ENCODE assay signal across 9 cellular contexts in genomic region chr1:154944422-154945159, GRCh38. TPM values are rescaled to one million over a fixed set of nuclear protein-coding genes. Genes with fewer than 3 reads are reported as not detected.
A peak's percentile ranks its signal among the peaks of the same experiment; 100 is the strongest.
DNase-seq lines count a peak whose midpoint lies in the region; ATAC-seq and TF ChIP-seq lines count a peak whose summit lies in the region.
"Had no signal": no experiment of that assay in that cellular context is flagged by ENCODE, and none has a peak within 500 bp of the region (broad histone marks: within the 10 kb centered on the region; RNA-seq: fewer than 3 reads in every experiment).

No MANE protein-coding gene starts in this region.

- DNase-seq in HuH-7 (ENCODE audit: low spot score) (peak; percentile 82), SJCRH30 (peak; percentile 59 to 76), heart right ventricle (peak in 1 of 2 donors; percentile 43), spleen (no peak), globus pallidus (ENCODE audit: low spot score) (no peak), NCI-H2171 (lab: John Stamatoyannopoulos, UW) (no peak), NCI-H2081 (lab: John Stamatoyannopoulos, UW) (no peak)
- DNase-seq: activated T-cell treated with anti-CD3 and anti-CD28 coated beads, Interleukin-2, amount 50 U/mL, for 1 hour; NCI-H2081 treated with DMSO at 0.1 percent for 48 hours had no signal

- TF ChIP-seq POLR2A in spleen (IDR thresholded peaks at IDR 0.05) = no peak

- H3K4me3 ChIP-seq in SJCRH30 (no peak overlapping the region), heart right ventricle (no peak overlapping the region), spleen (no peak overlapping the region)

- 48% methylated on average over 9 of the region's 9 CpGs for WGBS in heart right ventricle, 2 donors
- 37 to 54% (median 42%) methylated on average over 7 to 9 of the region's 9 CpGs for WGBS in spleen, 5 donors

- intact Hi-C loops in heart right ventricle (cut with DNase I) = no loop called here
- intact Hi-C loops in spleen (cut with DNase I; ENCODE audit: low total_unique reads) = no loop called here

- H3K4me1 ChIP-seq in SJCRH30 = peaks cover 17% of the 10 kb centered on the region
- peaks cover 0 to 51% (median 33%) of the 10 kb centered on the region in 9 donors for H3K4me1 ChIP-seq in heart right ventricle
- peaks cover 45 to 70% (median 59%) of the 10 kb centered on the region in 6 donors for H3K4me1 ChIP-seq in spleen

- H3K27me3 ChIP-seq in SJCRH30 (no peaks in the 10 kb centered on the region), heart right ventricle (no peaks in the 10 kb centered on the region), spleen (replicated peaks in 1 of 7) (no peaks in the 10 kb centered on the region)

- H3K9me3 ChIP-seq in SJCRH30 (replicated peaks) (no peaks in the 10 kb centered on the region), heart right ventricle (no peaks in the 10 kb centered on the region), spleen (no peaks in the 10 kb centered on the region)

- peaks cover 3% of the 10 kb centered on the region; the same call in 1 of the 2 replicates for H3K36me3 ChIP-seq in SJCRH30
- H3K36me3 ChIP-seq in heart right ventricle = peaks cover 0 to 43% (median 7%) of the 10 kb centered on the region in 9 donors
- H3K36me3 ChIP-seq in spleen = peaks cover 0 to 52% (median 34%) of the 10 kb centered on the region in 6 donors

- H3K27ac ChIP-seq in SJCRH30 = peak overlapping the region; percentile 43
- peak overlapping the region in 8 of 10 donors; percentile 17 to 78 (median 36) for H3K27ac ChIP-seq in heart right ventricle
- peak overlapping the region in 7 of 8 donors; percentile 72 to 99 (median 84) for H3K27ac ChIP-seq in spleen

- TF ChIP-seq CTCF in heart right ventricle (IDR thresholded peaks at IDR 0.05) (no peak), spleen (IDR thresholded peaks at IDR 0.05 in 8 of 11, conservative IDR thresholded peaks at IDR 0.05 in 3 of 11) (no peak)

- ATAC-seq in heart right ventricle = peak in 2 of 8 donors; percentile 8 to 17

RNA-seq across cellular contexts. Expression of gene PMVK, which starts 8.1 kb away (rescaled TPM):
- total RNA-seq in SJCRH30 (2014; rRNA removed; shearing (Covaris generic)) = 4.6 and 4.9 TPM in 2 replicates
- total RNA-seq in heart right ventricle = 10 to 100 TPM; 29.9 to 66.4 (median 39.4) TPM
- 10 to 100 TPM; 40.2 to 42.9 TPM for polyA plus RNA-seq in heart right ventricle
- total RNA-seq in spleen = 10 to 100 TPM; 12.4 to 50.6 (median 33.8) TPM
- 10 to 100 TPM; 30.3 to 68.8 (median 42.2) TPM for polyA plus RNA-seq in spleen

RNA-seq across cellular contexts. Expression of gene PBXIP1, which starts 11.3 kb away (rescaled TPM):
- 40.2 TPM in 2 replicates for total RNA-seq in SJCRH30 (2014; rRNA removed; shearing (Covaris generic))
- 10 to 100 TPM; 38.3 to 75.0 (median 48.8) TPM for total RNA-seq in heart right ventricle
- polyA plus RNA-seq in heart right ventricle = 10 to 100 TPM; 25.4 to 33.0 TPM
- 100 to 1,000 TPM in 3 of 7 donors, 10 to 100 TPM in 4; 70.2 to 125 (median 95.0) TPM for total RNA-seq in spleen
- 10 to 100 TPM; 55.5 to 75.7 (median 62.2) TPM for polyA plus RNA-seq in spleen

RNA-seq across cellular contexts. Expression of gene PYGO2, which starts 17.0 kb away (rescaled TPM):
- 29.4 and 29.8 TPM in 2 replicates for total RNA-seq in SJCRH30 (2014; rRNA removed; shearing (Covaris generic))
- total RNA-seq in heart right ventricle (10 to 100 TPM in 9 of 10 donors, 1 to 10 TPM in 1; 8.8 to 18.0 (median 13.9) TPM), spleen (10 to 100 TPM; 28.4 to 36.6 (median 35.5) TPM)
- polyA plus RNA-seq in heart right ventricle (10 to 100 TPM; 11.9 to 12.1 TPM), spleen (10 to 100 TPM; 19.8 to 35.7 (median 19.9) TPM)

RNA-seq across cellular contexts. Expression of gene SHC1, which starts 26.0 kb away (rescaled TPM):
- 102 and 110 TPM in 2 replicates for total RNA-seq in SJCRH30 (2014; rRNA removed; shearing (Covaris generic))
- total RNA-seq in heart right ventricle (10 to 100 TPM; 42.6 to 95.7 (median 57.8) TPM), spleen (100 to 1,000 TPM in 4 of 7 donors, 10 to 100 TPM in 3; 63.4 to 133 (median 108) TPM)
- polyA plus RNA-seq in heart right ventricle (10 to 100 TPM; 35.6 to 58.3 TPM), spleen (10 to 100 TPM; 36.8 to 49.8 (median 48.6) TPM)

RNA-seq across cellular contexts. Expression of gene CKS1B, which starts 29.9 kb away (rescaled TPM):
- total RNA-seq in SJCRH30 (2014; rRNA removed; shearing (Covaris generic)) = 299 and 303 TPM in 2 replicates
- 10 to 100 TPM; 10.9 to 30.9 (median 17.5) TPM for total RNA-seq in heart right ventricle
- 10 to 100 TPM in 1 of 2 donors, 1 to 10 TPM in 1; 4.6 to 36.7 TPM for polyA plus RNA-seq in heart right ventricle
- 10 to 100 TPM; 15.7 to 42.5 (median 27.2) TPM for total RNA-seq in spleen
- polyA plus RNA-seq in spleen = 10 to 100 TPM; 17.0 to 51.5 (median 43.2) TPM

Comparison
In these comparisons a context has a peak if more than half of its experiments do, and no peak if none do; other contexts are left out.
1. DNase-seq: peak in HuH-7 (single experiment) and SJCRH30 (2 of 2); none in spleen (single experiment), globus pallidus (single experiment), NCI-H2171 (single experiment) and NCI-H2081 (0 of 2).
2. Peak in every context shown above with its lines, with median percentiles within 50 percentile points of each other: H3K27ac ChIP-seq.